Comparison of ENCODE assay signal across 16 cellular contexts in genomic region chr11:69415411-69416122, GRCh38.
"Had no signal": no experiment of that assay in that cellular context is flagged by ENCODE, and none has a peak within 500 bp of the region (broad histone marks: within the 10 kb centered on the region; RNA-seq: fewer than 3 reads in every experiment).

No MANE protein-coding gene starts in this region.

- H3K9me3 ChIP-seq: esophagus muscularis mucosa, lower lobe of right lung, ovary, SK-N-SH had no signal

- H3K4me3 ChIP-seq: esophagus muscularis mucosa, lower lobe of right lung, ovary had no signal

- H3K27me3 ChIP-seq: ovary had no signal

- H3K27ac ChIP-seq: esophagus muscularis mucosa, lower lobe of right lung, ovary, VCaP had no signal

- H3K27ac Mint-ChIP-seq: activated naive CD4-positive, alpha-beta T cell treated with anti-CD3 and anti-CD28 coated beads for 36 hours; activated T-helper 17 cell treated with anti-CD3 and anti-CD28 coated beads, Interleukin-2, amount 50 U/mL, for 72 hours; mesothelial cell of epicardium; nephron progenitor cell; T-cell had no signal

- ATAC-seq: activated T-helper 17 cell treated with anti-CD3 and anti-CD28 coated beads, Interleukin-2, amount 50 U/mL, for 72 hours; stimulated activated naive CD8-positive, alpha-beta T cell treated with anti-CD3 and anti-CD28 coated beads, Interleukin-15, Interleukin-2, amounts not matched to agents 100 U/mL and 50 U/mL, for 24 hours; T-cell had no signal

- H3K36me3 Mint-ChIP-seq: mesothelial cell of epicardium, T-cell had no signal

- H3K36me3 ChIP-seq: esophagus muscularis mucosa, lower lobe of right lung, ovary had no signal

- DNase-seq: activated CD4-positive, alpha-beta T cell treated with anti-CD3 and anti-CD28 coated beads for 1 hour; activated CD4-positive, alpha-beta T cell treated with anti-CD3 and anti-CD28 coated beads, Interleukin-2, amount 50 U/mL, for 4 hours; activated naive CD4-positive, alpha-beta T cell treated with anti-CD3 and anti-CD28 coated beads for 36 hours; activated T-cell treated with anti-CD3 and anti-CD28 coated beads for 4 hours; kidney glomerular epithelial cell; lower lobe of right lung; nephron progenitor cell; ovary; SK-N-SH; stimulated activated CD4-positive, alpha-beta T cell treated with anti-CD3 and anti-CD28 coated beads, Interleukin-2, amount 100 ng/mL, for 48 hours; stimulated activated naive CD8-positive, alpha-beta T cell treated with anti-CD3 and anti-CD28 coated beads, Interleukin-15, Interleukin-2, amounts not matched to agents 100 U/mL and 50 U/mL, for 24 hours; T-cell had no signal

- H3K9ac ChIP-seq: SK-N-SH had no signal

- H3K4me3 Mint-ChIP-seq: activated naive CD4-positive, alpha-beta T cell treated with anti-CD3 and anti-CD28 coated beads for 36 hours; activated T-helper 17 cell treated with anti-CD3 and anti-CD28 coated beads, Interleukin-2, amount 50 U/mL, for 72 hours; mesothelial cell of epicardium; nephron progenitor cell; T-cell had no signal

- H3K4me1 Mint-ChIP-seq: activated T-helper 17 cell treated with anti-CD3 and anti-CD28 coated beads, Interleukin-2, amount 50 U/mL, for 72 hours had no signal

- H3K27me3 Mint-ChIP-seq: activated T-helper 17 cell treated with anti-CD3 and anti-CD28 coated beads, Interleukin-2, amount 50 U/mL, for 72 hours had no signal

- H3K4me2 ChIP-seq: SK-N-SH had no signal

- H3K9me3 Mint-ChIP-seq: activated T-helper 17 cell treated with anti-CD3 and anti-CD28 coated beads, Interleukin-2, amount 50 U/mL, for 72 hours had no signal
